Comparison of ENCODE assay signal across 12 cellular contexts in genomic region chr9:132124800-132125199, GRCh38. TPM values are rescaled to one million over a fixed set of nuclear protein-coding genes. Genes with fewer than 3 reads are reported as not detected.
"Had no signal": no experiment of that assay in that cellular context is flagged by ENCODE, and none has a peak within 500 bp of the region (broad histone marks: within the 10 kb centered on the region; RNA-seq: fewer than 3 reads in every experiment).

No MANE protein-coding gene starts in this region.

- FAIRE-seq: HepG2, HTR-8/SVneo, K562 had no signal

- H3K4me3 ChIP-seq: K562 had no signal

- H3K9ac ChIP-seq: KMS-11 had no signal

- H3K27ac ChIP-seq: HL-60, KMS-11 had no signal

- H3K36me3 Mint-ChIP-seq: IgD-negative memory B cell had no signal

- ATAC-seq: HepG2, K562 had no signal

- DNase-seq: IMR-90, Karpas-422, Kasumi-1, KBM-7, KG1 had no signal

- H3K4me2 ChIP-seq: KMS-11 had no signal

- H3K27ac Mint-ChIP-seq: IgD-negative memory B cell had no signal

RNA-seq across cellular contexts. Expression of gene NTNG2, which starts 37.1 kb away (rescaled TPM):
- total RNA-seq: HT-29 had no signal
